8 cellular contexts compared by ENCODE assay signal in the genomic region with DNA sequence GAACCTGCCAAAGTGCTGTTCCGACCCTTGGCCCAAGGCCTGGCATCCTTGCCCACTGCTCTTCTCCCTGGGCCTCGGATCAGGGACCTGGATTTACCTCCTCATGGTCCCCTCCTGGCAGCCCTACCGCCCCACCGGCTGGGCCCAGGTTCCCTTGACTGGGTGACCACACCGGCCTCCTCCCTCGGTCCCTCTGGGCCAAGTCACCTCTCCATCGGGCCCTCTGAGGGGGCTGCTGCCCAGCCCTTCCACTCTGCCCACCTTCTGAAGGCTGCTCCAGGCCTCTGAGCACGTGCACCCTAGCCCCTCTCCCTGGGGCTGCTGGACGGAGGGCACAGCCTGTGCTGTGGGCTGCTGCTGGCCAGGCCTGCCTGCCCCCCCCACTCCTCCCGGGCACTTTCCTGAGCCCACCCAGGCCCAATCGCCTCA. TPM values are rescaled to one million over a fixed set of nuclear protein-coding genes. Genes with fewer than 3 reads are reported as not detected.
DNase-seq lines count a peak whose midpoint lies in the region; ATAC-seq, FAIRE-seq and TF ChIP-seq lines count a peak whose summit lies in the region.

No MANE protein-coding gene starts in this region.

- CTCF ChIA-PET in PC-3 (lab: Charles Lee): no interaction called here

- H3K9me3 ChIP-seq in ES-I3 (ENCODE audit: control insufficient read depth, insufficient read depth, low read length): no peaks in the 10 kb centered on the region; the same call in 1 of the 2 replicates
- peaks cover 8% of the 10 kb centered on the region for H3K9me3 ChIP-seq in PC-3 (ENCODE audit: low read length)
- H3K9me3 ChIP-seq in pancreas: no peaks in the 10 kb centered on the region

- no peak for FAIRE-seq in pancreas (lab: Jason Lieb, UNC)

- POLR2A ChIA-PET in PC-3 (lab: Charles Lee; ENCODE audit: unreplicated experiment): no interaction called here

- TSS peak; percentile 26 for BruUV-seq in PC-3 (replicated peaks; lab: Mats Ljungman, UMichigan)

- H2AFZ ChIP-seq in PC-3 (ENCODE audit: low read length): peak overlapping the region; percentile 99

- H3K9ac ChIP-seq in ES-I3 (ENCODE audit: low read depth, low read length) (peak overlapping the region; percentile 73; the same call in 1 of the 2 replicates), PC-3 (ENCODE audit: low read length) (peak overlapping the region; percentile 92)

- H3K36me3 ChIP-seq in ES-I3 (ENCODE audit: insufficient read depth, low read length) (no peaks in the 10 kb centered on the region), PC-3 (ENCODE audit: low read depth, low read length) (no peaks in the 10 kb centered on the region), pancreas (no peaks in the 10 kb centered on the region)

- H4K20me1 ChIP-seq in PC-3 (ENCODE audit: low read length): no peaks in the 10 kb centered on the region

- TF ChIP-seq CTCF in PC-3 (conservative IDR thresholded peaks at IDR 0.05; ENCODE audit: low read depth, low read length): no peak
- TF ChIP-seq CTCF in epithelial cell of proximal tubule (conservative IDR thresholded peaks at IDR 0.05; ENCODE audit: low read depth, low read length): no peak
- no peak for TF ChIP-seq CTCF in pancreas (IDR thresholded peaks at IDR 0.05)

- H3K79me2 ChIP-seq in PC-3 (ENCODE audit: low read length): peaks cover 11% of the 10 kb centered on the region

- DNase-seq in PC-3 (no peak), epithelial cell of proximal tubule (ENCODE audit: low read depth) (no peak), pancreas (peak in 1 of 6 donors; percentile 76), NCI-H2029 treated with DMSO at 0.1 percent for 48 hours (lab: John Stamatoyannopoulos, UW) (no peak)

- WGBS in pancreas, 2 donors: 24 to 29% methylated on average over 10 to 11 of the region's 11 CpGs

- H3K4me2 ChIP-seq in PC-3 (ENCODE audit: low read length): peak overlapping the region; percentile 91

- H3K27me3 ChIP-seq in PC-3 (ENCODE audit: low read length): peaks cover 9% of the 10 kb centered on the region; the same call in 1 of the 2 replicates
- no peaks in the 10 kb centered on the region for H3K27me3 ChIP-seq in pancreas

- no peaks in the 10 kb centered on the region for H3K9me2 ChIP-seq in PC-3 (replicated peaks; ENCODE audit: low read length)

- no peak; the same call in 1 of the 2 replicates for ATAC-seq in PC-3
- ATAC-seq in pancreas: no peak
- ATAC-seq in HG02759 (IDR thresholded peaks at IDR 0.05; ENCODE audit: unreplicated experiment): no peak
- ATAC-seq in GM21423 (IDR thresholded peaks at IDR 0.05; ENCODE audit: unreplicated experiment): no peak
- no peak for ATAC-seq in HG02610 (IDR thresholded peaks at IDR 0.05; ENCODE audit: unreplicated experiment)

- intact Hi-C loops in PC-3 (cut with micrococcal nuclease): loop anchor here (10.0 kb wide), 1 partner anchor 227 kb away; a partner anchor contains a TSS
- intact Hi-C loops in pancreas (cut with DNase I): no loop called here

- peak overlapping the region; percentile 89 for H3K4me3 ChIP-seq in PC-3 (ENCODE audit: low read length)
- H3K4me3 ChIP-seq in epithelial cell of proximal tubule (ENCODE audit: low read depth, low read length): peak overlapping the region; percentile 96
- peak overlapping the region; percentile 61 to 96 (median 95) for H3K4me3 ChIP-seq in pancreas

- H3K27ac ChIP-seq in PC-3 (ENCODE audit: low read length): no peak overlapping the region
- no peak overlapping the region for H3K27ac ChIP-seq in pancreas

- no peaks in the 10 kb centered on the region for H3F3A ChIP-seq in PC-3 (ENCODE audit: low read length, unreplicated experiment)

- no peaks in the 10 kb centered on the region for H3K4me1 ChIP-seq in ES-I3 (ENCODE audit: insufficient read depth, low read length)
- H3K4me1 ChIP-seq in PC-3 (ENCODE audit: insufficient read depth, low read length): peaks cover 8% of the 10 kb centered on the region
- H3K4me1 ChIP-seq in pancreas: peaks cover 0 to 8% (median 4%) of the 10 kb centered on the region in 3 donors

RNA-seq across cellular contexts. Expression of a gene that starts 9.3 kb away (rescaled TPM):
- total RNA-seq in PC-3 (2014; rRNA removed) (1.8 TPM in 1 of 2 replicates, not detected in the other), epithelial cell of proximal tubule (not detected in 2 replicates), pancreas (1 to 10 TPM in 5 of 6 donors, under 1 TPM in 1; 0.39 to 3.1 (median 2.2) TPM)
- polyA plus RNA-seq in pancreas: 1 to 10 TPM; 7.6 to 8.7 TPM

RNA-seq across cellular contexts. Expression of a gene that starts 55.6 kb away (rescaled TPM):
- total RNA-seq in PC-3 (2014; rRNA removed) (75.0 and 85.0 TPM in 2 replicates), epithelial cell of proximal tubule (35.4 and 72.2 TPM in 2 replicates), pancreas (10 to 100 TPM in 4 of 6 donors, 1 to 10 TPM in 2; 3.3 to 16.4 (median 10.8) TPM)
- polyA plus RNA-seq in pancreas: 10 to 100 TPM; 12.1 to 13.4 TPM
